13 cellular contexts compared by ENCODE assay signal in the genomic region with DNA sequence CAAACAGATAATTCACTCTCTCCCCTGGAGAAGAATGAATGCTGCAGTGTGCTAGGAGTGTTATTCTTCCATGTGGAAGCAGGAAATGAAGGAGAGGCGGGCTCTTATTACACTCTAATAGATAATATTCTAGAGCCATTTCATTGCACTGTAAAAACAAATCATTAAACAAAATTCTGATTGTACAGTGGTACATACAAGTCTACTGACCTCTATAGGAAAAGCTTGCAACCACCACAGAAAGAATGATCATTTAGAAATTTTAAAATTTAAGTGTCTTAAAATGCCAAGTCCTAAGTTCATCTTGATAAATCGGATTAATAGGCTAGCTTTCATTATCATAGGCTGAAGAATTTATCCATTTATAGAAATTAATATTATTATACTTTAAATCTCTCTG.
DNase-seq lines count a peak whose midpoint lies in the region; ATAC-seq and TF ChIP-seq lines count a peak whose summit lies in the region.
"Had no signal": no experiment of that assay in that cellular context is flagged by ENCODE, and none has a peak within 500 bp of the region (broad histone marks: within the 10 kb centered on the region; RNA-seq: fewer than 3 reads in every experiment).

No MANE protein-coding gene starts in this region.

- H3K9me3 Mint-ChIP-seq in nephron: no peaks in the 10 kb centered on the region
- no peaks in the 10 kb centered on the region for H3K9me3 Mint-ChIP-seq in Caco-2 (ENCODE audit: unreplicated experiment)
- H3K9me3 Mint-ChIP-seq: activated naive CD8-positive, alpha-beta T cell treated with anti-CD3 and anti-CD28 coated beads for 36 hours had no signal

- H3K27me3 Mint-ChIP-seq in nephron (ENCODE audit: low read depth) (no peaks in the 10 kb centered on the region), Caco-2 (ENCODE audit: insufficient read depth, unreplicated experiment) (no peaks in the 10 kb centered on the region)
- H3K27me3 Mint-ChIP-seq: activated naive CD8-positive, alpha-beta T cell treated with anti-CD3 and anti-CD28 coated beads for 36 hours; CD4-positive, alpha-beta memory T cell had no signal

- H3K4me1 ChIP-seq in RWPE2 (ENCODE audit: insufficient read depth, poor library complexity, severe bottlenecking): no peaks in the 10 kb centered on the region
- no peaks in the 10 kb centered on the region for H3K4me1 ChIP-seq in Caco-2

- no peaks in the 10 kb centered on the region for H3K4me1 Mint-ChIP-seq in nephron
- H3K4me1 Mint-ChIP-seq in Caco-2 (ENCODE audit: low read depth, unreplicated experiment): no peaks in the 10 kb centered on the region
- H3K4me1 Mint-ChIP-seq: activated naive CD8-positive, alpha-beta T cell treated with anti-CD3 and anti-CD28 coated beads for 36 hours; CD4-positive, alpha-beta memory T cell had no signal

- DNase-seq in DMS114 treated with DMSO at 0.1 percent for 48 hours (lab: John Stamatoyannopoulos, UW; ENCODE audit: unreplicated experiment): peak; percentile 1
- peak; percentile 5 for DNase-seq in NCI-H1105 (lab: John Stamatoyannopoulos, UW)
- no peak for DNase-seq in RWPE2 (ENCODE audit: low spot score)
- no peak for DNase-seq in stimulated activated naive CD4-positive, alpha-beta T cell treated with Interleukin-2 at 50 U/mL for 16 hours (lab: John Stamatoyannopoulos, UW)
- no peak for DNase-seq in Caco-2
- DNase-seq: activated naive CD8-positive, alpha-beta T cell treated with anti-CD3 and anti-CD28 coated beads for 36 hours; CD4-positive, alpha-beta memory T cell; NCI-H1048 had no signal

- CTCF ChIA-PET in Caco-2 (lab: Charles Lee): interaction anchor here (0.7 kb wide), 1 partner anchor 1958 kb away, joined by 3 read pairs; no protein-coding TSS in a partner anchor

- H3K36me3 ChIP-seq in RWPE2 (ENCODE audit: low read depth) (no peaks in the 10 kb centered on the region), Caco-2 (ENCODE audit: control insufficient read depth, insufficient read depth, low read length) (no peaks in the 10 kb centered on the region)

- H3K27ac Mint-ChIP-seq in nephron: no peak overlapping the region
- H3K27ac Mint-ChIP-seq in Caco-2 (ENCODE audit: unreplicated experiment): no peak overlapping the region
- H3K27ac Mint-ChIP-seq: activated naive CD8-positive, alpha-beta T cell treated with anti-CD3 and anti-CD28 coated beads for 36 hours; CD4-positive, alpha-beta memory T cell had no signal

- no TSS peak for BruUV-seq in Caco-2 (replicated peaks; lab: Mats Ljungman, UMichigan)

- intact Hi-C loops in Caco-2 (cut with micrococcal nuclease; ENCODE audit: unreplicated experiment): loop anchor here (2.0 kb wide), 1 partner anchor 286 kb away; no protein-coding TSS in a partner anchor

- no peaks in the 10 kb centered on the region for H3K27me3 ChIP-seq in RWPE2 (ENCODE audit: insufficient read depth, poor library complexity, severe bottlenecking)
- H3K27me3 ChIP-seq in Caco-2 (replicated peaks; ENCODE audit: control insufficient read depth, insufficient read depth, low read length): no peaks in the 10 kb centered on the region

- ATAC-seq in RWPE2 (ENCODE audit: low read depth): no peak
- no peak for ATAC-seq in GM21360 (IDR thresholded peaks at IDR 0.05; ENCODE audit: unreplicated experiment)
- no peak for ATAC-seq in HG03280 (IDR thresholded peaks at IDR 0.05; ENCODE audit: unreplicated experiment)

- no peaks in the 10 kb centered on the region for H3K9me3 ChIP-seq in RWPE2 (ENCODE audit: severe bottlenecking)
- no peaks in the 10 kb centered on the region for H3K9me3 ChIP-seq in Caco-2

- POLR2A ChIA-PET in Caco-2 (lab: Charles Lee): no interaction called here

- H3K27ac ChIP-seq in RWPE2 (ENCODE audit: poor library complexity, severe bottlenecking): no peak overlapping the region
- H3K27ac ChIP-seq: epithelial cell of prostate, skin epidermis had no signal

- no peak overlapping the region for H3K4me3 Mint-ChIP-seq in nephron
- H3K4me3 Mint-ChIP-seq in Caco-2 (ENCODE audit: unreplicated experiment): no peak overlapping the region
- H3K4me3 Mint-ChIP-seq: activated naive CD8-positive, alpha-beta T cell treated with anti-CD3 and anti-CD28 coated beads for 36 hours; CD4-positive, alpha-beta memory T cell had no signal

- peak; percentile 24 for TF ChIP-seq CTCF in RWPE2 (IDR thresholded peaks at IDR 0.05; ENCODE audit: poor library complexity, severe bottlenecking)
- peak; percentile 26 to 44 (median 30) for TF ChIP-seq CTCF in nephron (IDR thresholded peaks at IDR 0.05; ENCODE audit: unreplicated experiment in 3 of 3)
- TF ChIP-seq CTCF in Caco-2 (IDR thresholded peaks at IDR 0.05; ENCODE audit: insufficient read depth in 1 of 2, low read depth in 1 of 2, low read length in 1 of 2, severe bottlenecking in 1 of 2, unreplicated experiment in 1 of 2): peak in 1 of 2 experiments; percentile 23

- no peak overlapping the region for H3K4me3 ChIP-seq in RWPE2 (ENCODE audit: severe bottlenecking)
- H3K4me3 ChIP-seq in Caco-2 (ENCODE audit: low read depth, low read length): no peak overlapping the region
- H3K4me3 ChIP-seq: skin epidermis had no signal

- H3K36me3 Mint-ChIP-seq in nephron (ENCODE audit: low read depth): no peaks in the 10 kb centered on the region
- no peaks in the 10 kb centered on the region for H3K36me3 Mint-ChIP-seq in Caco-2 (ENCODE audit: insufficient read depth, unreplicated experiment)
- H3K36me3 Mint-ChIP-seq: activated naive CD8-positive, alpha-beta T cell treated with anti-CD3 and anti-CD28 coated beads for 36 hours; CD4-positive, alpha-beta memory T cell had no signal

Comparison
In these comparisons a context has a peak if more than half of its experiments do, and no peak if none do; other contexts are left out.
1. DNase-seq: peak in DMS114 treated with DMSO at 0.1 percent for 48 hours (single experiment) and NCI-H1105 (single experiment); none in RWPE2 (single experiment), stimulated activated naive CD4-positive, alpha-beta T cell treated with Interleukin-2 at 50 U/mL for 16 hours (single experiment) and Caco-2 (0 of 2).